In genomic region chr19:16373989-16374388, GRCh38 we compare ENCODE assay signal across 19 cellular contexts. TPM values are rescaled to one million over a fixed set of nuclear protein-coding genes. Genes with fewer than 3 reads are reported as not detected.
DNase-seq lines count a peak whose midpoint lies in the region; ATAC-seq, FAIRE-seq and TF ChIP-seq lines count a peak whose summit lies in the region.
"Had no signal": no experiment of that assay in that cellular context is flagged by ENCODE, and none has a peak within 500 bp of the region (broad histone marks: within the 10 kb centered on the region; RNA-seq: fewer than 3 reads in every experiment).

No MANE protein-coding gene starts in this region.

- TF ChIP-seq CTCF in kidney (IDR thresholded peaks at IDR 0.05; ENCODE audit: borderline replicate concordance, extremely low read depth, insufficient read depth), result no peak

- H3K27ac ChIP-seq in KOPT-K1 (ENCODE audit: low read depth, low read length, poor library complexity, severe bottlenecking), result peak overlapping the region; percentile 84
- no peak overlapping the region for H3K27ac ChIP-seq in kidney (ENCODE audit: low read depth in 2 of 2, low read length in 2 of 2)

- peak; percentile 61 for DNase-seq in activated effector memory CD4-positive, alpha-beta T cell treated with anti-CD3 and anti-CD28 coated beads, Interleukin-2, amount 50 U/mL, for 16 hours
- no peak for DNase-seq in activated effector memory CD4-positive, alpha-beta T cell treated with Interleukin-2 at 50 U/mL for 16 hours
- DNase-seq in kidney, result peak; percentile 60
- peak; percentile 20 for DNase-seq in stimulated activated CD8-positive, alpha-beta memory T cell treated with anti-CD3 and anti-CD28 coated beads, Interleukin-4, amount 100 ng/mL, for 48 hours
- no peak for DNase-seq in NCI-H1417 treated with DMSO at 0.1 percent for 48 hours (lab: John Stamatoyannopoulos, UW)
- DNase-seq in NCI-H345 treated with DMSO at 0.1 percent for 48 hours (lab: John Stamatoyannopoulos, UW; ENCODE audit: unreplicated experiment), result no peak
- DNase-seq: activated T-cell treated with anti-CD3 and anti-CD28 coated beads, Interleukin-2, amount 50 U/mL, for 4 hours; erythroblast; H7; MM.1S; NCI-H2081 treated with DMSO at 0.1 percent for 48 hours; NCI-H526; PC-3; upper lobe of right lung had no signal

- H3K36me3 ChIP-seq in KOPT-K1 (ENCODE audit: insufficient read depth, low read length) (peaks cover 13% of the 10 kb centered on the region; the same call in 1 of the 2 replicates), kidney (ENCODE audit: control insufficient read depth in 1 of 2, insufficient read depth in 2 of 2, low read length in 2 of 2) (peaks cover 13 to 23% of the 10 kb centered on the region in 2 donors)

- intact Hi-C loops in kidney (cut with DNase I), result no loop called here

- H3K9me3 ChIP-seq in KOPT-K1 (ENCODE audit: insufficient read depth, low read length, poor library complexity, severe bottlenecking), result no peaks in the 10 kb centered on the region
- no peaks in the 10 kb centered on the region for H3K9me3 ChIP-seq in kidney (ENCODE audit: control insufficient read depth in 1 of 2, low read length in 2 of 2)
- H3K9me3 ChIP-seq: upper lobe of right lung had no signal

- H3K4me3 ChIP-seq in kidney (ENCODE audit: low read length in 2 of 2), result no peak overlapping the region
- H3K4me3 ChIP-seq: skin epidermis, upper lobe of right lung had no signal

- FAIRE-seq in kidney (lab: Jason Lieb, UNC), result no peak
- FAIRE-seq: astrocyte had no signal

- no peak for ATAC-seq in HG03196 (IDR thresholded peaks at IDR 0.05; ENCODE audit: unreplicated experiment)
- ATAC-seq: PC-3; stimulated activated effector memory CD8-positive, alpha-beta T cell treated with anti-CD3 and anti-CD28 coated beads, Interleukin-12 subunit alpha, Interleukin-12 subunit beta, amount 100 ng/mL, for 72 hours; upper lobe of right lung had no signal

- no peak overlapping the region for H3K9ac ChIP-seq in kidney (ENCODE audit: low read length in 2 of 2)

- H3K4me1 ChIP-seq in kidney (ENCODE audit: control insufficient read depth in 1 of 2, insufficient read depth in 1 of 2, low read depth in 1 of 2, low read length in 2 of 2), result peaks cover 28 to 31% of the 10 kb centered on the region in 2 donors

RNA-seq across cellular contexts. Expression of gene KLF2, which starts 49.4 kb away (rescaled TPM):
- 131 TPM for total RNA-seq in kidney
- polyA plus RNA-seq in kidney (ENCODE audit: insufficient read depth, low read depth, low replicate concordance), result 114 TPM
- total RNA-seq: H7 had no signal

Comparison
In these comparisons a context has a peak if more than half of its experiments do, and no peak if none do; other contexts are left out.
1. DNase-seq: peak in activated effector memory CD4-positive, alpha-beta T cell treated with anti-CD3 and anti-CD28 coated beads, Interleukin-2, amount 50 U/mL, for 16 hours (single experiment), kidney (single experiment) and stimulated activated CD8-positive, alpha-beta memory T cell treated with anti-CD3 and anti-CD28 coated beads, Interleukin-4, amount 100 ng/mL, for 48 hours (single experiment); none in activated effector memory CD4-positive, alpha-beta T cell treated with Interleukin-2 at 50 U/mL for 16 hours (single experiment), NCI-H1417 treated with DMSO at 0.1 percent for 48 hours (single experiment) and NCI-H345 treated with DMSO at 0.1 percent for 48 hours (single experiment).